In genomic region chr3:101676219-101676764, GRCh38 we compare ENCODE assay signal across 8 cellular contexts. TPM values are rescaled to one million over a fixed set of nuclear protein-coding genes. Genes with fewer than 3 reads are reported as not detected.
DNase-seq lines count a peak whose midpoint lies in the region; ATAC-seq and TF ChIP-seq lines count a peak whose summit lies in the region.

No MANE protein-coding gene starts in this region.

- TF ChIP-seq CTCF in AG04450 (IDR thresholded peaks at IDR 0.05; ENCODE audit: low read depth, low read length): peak; percentile 10; the same call in 1 of the 2 replicates

- DNase-seq in AG04450 (ENCODE audit: low read depth, low spot score) (peak; percentile 90), GM19240 (ENCODE audit: insufficient read length, low spot score) (peak; percentile 80), ecto neural progenitor cell (ENCODE audit: low spot score) (peak; percentile 97), mesenteric fat pad (ENCODE audit: low spot score) (peak; percentile 98), midbrain (lab: John Stamatoyannopoulos, UW) (no peak)
- peak; percentile 97 for DNase-seq in activated CD4-positive, alpha-beta T cell treated with anti-CD3 and anti-CD28 coated beads for 48 hours
- peak; percentile 97 to 98 for DNase-seq in stimulated activated CD8-positive, alpha-beta memory T cell treated with anti-CD3 and anti-CD28 coated beads, Interleukin-15, amount 100 ng/mL, for 48 hours (ENCODE audit: low read depth in 2 of 2)

- peak overlapping the region; percentile 91 for H3K27ac ChIP-seq in AG04450 (ENCODE audit: low read depth, low read length)

- CTCF ChIA-PET in AG04450 (lab: Charles Lee): interaction anchor here (1.7 to 3.2 kb wide), 2 partner anchors 9 to 103 kb away, joined by 4 to 15 read pairs; partner anchors contain the start of genes PCNP and RPL24

- POLR2A ChIA-PET in AG04450 (lab: Yijun Ruan, JAX): interaction anchor here (0.6 to 3.5 kb wide), 7 partner anchors 10 to 102 kb away, joined by 3 to 24 read pairs (median 4); partner anchors contain the start of genes CEP97, PCNP and RPL24

- no peaks in the 10 kb centered on the region for H3K27me3 ChIP-seq in AG04450 (ENCODE audit: control insufficient read depth, insufficient read depth, low read length)

- no peaks in the 10 kb centered on the region; the same call in 1 of the 2 replicates for H3K9me3 ChIP-seq in AG04450 (ENCODE audit: control insufficient read depth, insufficient read depth, low read length)

- ATAC-seq in HG03460 (IDR thresholded peaks at IDR 0.05; ENCODE audit: unreplicated experiment): peak; percentile 84

- peak overlapping the region; percentile 96 for H3K4me3 ChIP-seq in AG04450 (ENCODE audit: low read depth, low read length)

RNA-seq across cellular contexts. Expression of gene ZBTB11, which starts 0.6 kb away (rescaled TPM):
- 9.8 and 13.8 TPM in 2 replicates for polyA plus RNA-seq in AG04450 (2011; rRNA removed)
- 10.1 and 19.9 TPM in 2 replicates for polyA minus RNA-seq in AG04450 (2011; rRNA and poly(A)+ RNA removed)
- total RNA-seq in mesenteric fat pad: 15.1 TPM

RNA-seq across cellular contexts. Expression of gene RPL24, which starts 10.2 kb away (rescaled TPM):
- polyA plus RNA-seq in AG04450 (2011; rRNA removed): 1,794 and 1,914 TPM in 2 replicates
- polyA minus RNA-seq in AG04450 (2011; rRNA and poly(A)+ RNA removed): 389 and 395 TPM in 2 replicates
- 734 TPM for total RNA-seq in mesenteric fat pad

RNA-seq across cellular contexts. Expression of gene CEP97, which starts 48.1 kb away (rescaled TPM):
- 2.4 TPM in 2 replicates for polyA plus RNA-seq in AG04450 (2011; rRNA removed)
- polyA minus RNA-seq in AG04450 (2011; rRNA and poly(A)+ RNA removed): 3.5 and 5.8 TPM in 2 replicates
- total RNA-seq in mesenteric fat pad: 6.2 TPM
